In genomic region chr12:59895161-59895785, GRCh38 we compare ENCODE assay signal across 18 cellular contexts.
DNase-seq lines count a peak whose midpoint lies in the region; TF ChIP-seq lines count a peak whose summit lies in the region.
"Had no signal": no experiment of that assay in that cellular context is flagged by ENCODE, and none has a peak within 500 bp of the region (broad histone marks: within the 10 kb centered on the region; RNA-seq: fewer than 3 reads in every experiment).

No MANE protein-coding gene starts in this region.

- TF ChIP-seq CTCF in dorsolateral prefrontal cortex (IDR thresholded peaks at IDR 0.05 in 54 of 56, conservative IDR thresholded peaks at IDR 0.05 in 2 of 56; ENCODE audit: low read depth in 1 of 56, partially characterized antibody in 56 of 56) (no peak), WERI-Rb-1 (IDR thresholded peaks at IDR 0.05; ENCODE audit: low read depth, low read length) (no peak)

- H3K27ac ChIP-seq in dorsolateral prefrontal cortex (peak overlapping the region in 40 of 59 donors; percentile 3 to 78 (median 57)), WERI-Rb-1 (no peak overlapping the region)

- H3K9me3 ChIP-seq in WERI-Rb-1 (ENCODE audit: severe bottlenecking) = no peaks in the 10 kb centered on the region

- intact Hi-C loops in dorsolateral prefrontal cortex (cut with DNase I) = no loop called here

- H3K27me3 ChIP-seq in dorsolateral prefrontal cortex (no peaks in the 10 kb centered on the region), WERI-Rb-1 (ENCODE audit: insufficient read depth, low read depth, severe bottlenecking) (no peaks in the 10 kb centered on the region)

- DNase-seq in NCI-H748 (lab: John Stamatoyannopoulos, UW; ENCODE audit: unreplicated experiment) = peak; percentile 11
- no peak for DNase-seq in NCI-H748 treated with DMSO at 0.1 percent for 48 hours (lab: John Stamatoyannopoulos, UW)
- peak; percentile 41 to 82 for DNase-seq in NCI-H524 (lab: John Stamatoyannopoulos, UW)
- DNase-seq in dorsolateral prefrontal cortex = peak in 3 of 10 donors; percentile 42 to 56 (median 44)
- peak; percentile 75 for DNase-seq in superior temporal gyrus (ENCODE audit: extremely low spot score)
- no peak for DNase-seq in NCI-H2081 (lab: John Stamatoyannopoulos, UW)
- no peak for DNase-seq in WERI-Rb-1
- DNase-seq in NCI-H446 treated with DMSO at 0.1 percent for 48 hours (lab: John Stamatoyannopoulos, UW) = no peak
- DNase-seq: 8988T, EL, GOT3, HCEC 1CT, KBM-7, NCI-H1092, NCI-H1436 treated with DMSO at 0.1 percent for 48 hours, NCI-H2029 treated with DMSO at 0.1 percent for 48 hours, Right ventricle myocardium superior, SW 1271 had no signal

- no peak overlapping the region for H3K4me3 ChIP-seq in dorsolateral prefrontal cortex
- no peak overlapping the region for H3K4me3 ChIP-seq in WERI-Rb-1 (ENCODE audit: low read depth, low read length)

- no peaks in the 10 kb centered on the region for H3K36me3 ChIP-seq in WERI-Rb-1

Comparison
In these comparisons a context has a peak if more than half of its experiments do, and no peak if none do; other contexts are left out.
1. DNase-seq: peak in NCI-H748 (single experiment), NCI-H524 (2 of 2) and superior temporal gyrus (single experiment); none in NCI-H748 treated with DMSO at 0.1 percent for 48 hours (single experiment), NCI-H2081 (0 of 2), WERI-Rb-1 (single experiment) and NCI-H446 treated with DMSO at 0.1 percent for 48 hours (single experiment).